In the genomic region with DNA sequence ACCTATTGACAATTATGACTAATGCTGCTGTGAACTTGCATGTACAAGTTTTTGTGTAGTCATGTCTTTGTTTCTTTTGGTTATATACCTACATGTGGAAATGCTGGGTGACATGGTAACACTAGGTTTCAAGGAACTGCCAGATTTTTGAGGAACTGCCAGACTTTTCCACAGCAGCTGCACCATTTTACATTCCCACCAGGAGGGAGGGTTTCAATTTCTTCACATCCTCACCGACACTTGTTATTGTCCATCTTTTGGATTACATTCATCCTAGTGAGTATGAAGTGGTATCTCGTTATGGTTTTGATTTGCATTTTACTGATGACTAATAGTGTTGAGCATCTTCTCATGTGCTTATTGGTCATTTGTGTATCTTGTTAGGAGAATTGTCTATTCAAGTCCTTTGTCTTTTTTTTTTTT, we compare ENCODE assay signal across 29 cellular contexts. TPM values are rescaled to one million over a fixed set of nuclear protein-coding genes. Genes with fewer than 3 reads are reported as not detected.
"Had no signal": no experiment of that assay in that cellular context is flagged by ENCODE, and none has a peak within 500 bp of the region (broad histone marks: within the 10 kb centered on the region; RNA-seq: fewer than 3 reads in every experiment).

No MANE protein-coding gene starts in this region.

- H3K36me3 ChIP-seq: cardiac muscle cell, colonic mucosa, left ventricle myocardium inferior, ovary, thoracic aorta, vagina had no signal

- H3K9me3 ChIP-seq: colonic mucosa, ovary, thoracic aorta, vagina had no signal

- H3K4me3 ChIP-seq: cardiac muscle cell, colonic mucosa, heart right ventricle, left ventricle myocardium inferior, lung, ovary, thoracic aorta, vagina had no signal

- H3K27ac ChIP-seq: cardiac muscle cell, colonic mucosa, heart right ventricle, left ventricle myocardium inferior, ovary, thoracic aorta, vagina had no signal

- FAIRE-seq: endometrium, small intestine, TTC549 had no signal

- DNase-seq: activated CD4-positive, alpha-beta T cell treated with anti-CD3 and anti-CD28 coated beads, Interleukin-2, amount 50 U/mL, for 1 hour; activated CD8-positive, alpha-beta T cell treated with anti-CD3 and anti-CD28 coated beads for 36 hours; activated naive CD4-positive, alpha-beta T cell; activated T-cell treated with anti-CD3 and anti-CD28 coated beads, Interleukin-2, amount 50 U/mL, for 4 hours; anterior cingulate cortex; cerebellar nuclear complex; colonic mucosa; effector CD8-positive, alpha-beta T cell; foreskin melanocyte; heart right ventricle; left ventricle myocardium inferior; naive thymus-derived CD4-positive, alpha-beta T cell; ovary; small intestine; stimulated activated CD4-positive, alpha-beta T cell treated with anti-CD3 and anti-CD28 coated beads, Interleukin-4, amount 100 ng/mL, for 24 hours; T-helper 9 cell; trophoblast cell had no signal

- H3K27me3 ChIP-seq: cardiac muscle cell, colonic mucosa, heart right ventricle, ovary, vagina had no signal

- ATAC-seq: activated CD8-positive, alpha-beta T cell treated with anti-CD3 and anti-CD28 coated beads for 36 hours; activated T-cell treated with anti-CD3 and anti-CD28 coated beads, Interleukin-2, amount 50 U/mL, for 4 hours; activated T-helper 17 cell treated with anti-CD3 and anti-CD28 coated beads, Interleukin-2, amount 50 U/mL, for 72 hours; heart right ventricle; naive thymus-derived CD4-positive, alpha-beta T cell; sciatic nerve; stimulated activated effector memory CD8-positive, alpha-beta T cell treated with anti-CD3 and anti-CD28 coated beads, Interleukin-12 subunit alpha, Interleukin-12 subunit beta, amount 100 ng/mL, for 72 hours; WTC11 had no signal

- H3K4me1 ChIP-seq: colonic mucosa, heart right ventricle, left ventricle myocardium inferior, vagina had no signal

RNA-seq across cellular contexts. Expression of a gene that starts 13.3 kb away (rescaled TPM):
- total RNA-seq: activated CD8-positive, alpha-beta T cell treated with anti-CD3 and anti-CD28 coated beads for 36 hours; mesothelial cell of epicardium; progenitor cell of endocrine pancreas had no signal

RNA-seq across cellular contexts. Expression of a gene that starts 31.2 kb away (rescaled TPM):
- total RNA-seq: sciatic nerve had no signal
